ENCODE assay signal across 8 cellular contexts in the genomic region with DNA sequence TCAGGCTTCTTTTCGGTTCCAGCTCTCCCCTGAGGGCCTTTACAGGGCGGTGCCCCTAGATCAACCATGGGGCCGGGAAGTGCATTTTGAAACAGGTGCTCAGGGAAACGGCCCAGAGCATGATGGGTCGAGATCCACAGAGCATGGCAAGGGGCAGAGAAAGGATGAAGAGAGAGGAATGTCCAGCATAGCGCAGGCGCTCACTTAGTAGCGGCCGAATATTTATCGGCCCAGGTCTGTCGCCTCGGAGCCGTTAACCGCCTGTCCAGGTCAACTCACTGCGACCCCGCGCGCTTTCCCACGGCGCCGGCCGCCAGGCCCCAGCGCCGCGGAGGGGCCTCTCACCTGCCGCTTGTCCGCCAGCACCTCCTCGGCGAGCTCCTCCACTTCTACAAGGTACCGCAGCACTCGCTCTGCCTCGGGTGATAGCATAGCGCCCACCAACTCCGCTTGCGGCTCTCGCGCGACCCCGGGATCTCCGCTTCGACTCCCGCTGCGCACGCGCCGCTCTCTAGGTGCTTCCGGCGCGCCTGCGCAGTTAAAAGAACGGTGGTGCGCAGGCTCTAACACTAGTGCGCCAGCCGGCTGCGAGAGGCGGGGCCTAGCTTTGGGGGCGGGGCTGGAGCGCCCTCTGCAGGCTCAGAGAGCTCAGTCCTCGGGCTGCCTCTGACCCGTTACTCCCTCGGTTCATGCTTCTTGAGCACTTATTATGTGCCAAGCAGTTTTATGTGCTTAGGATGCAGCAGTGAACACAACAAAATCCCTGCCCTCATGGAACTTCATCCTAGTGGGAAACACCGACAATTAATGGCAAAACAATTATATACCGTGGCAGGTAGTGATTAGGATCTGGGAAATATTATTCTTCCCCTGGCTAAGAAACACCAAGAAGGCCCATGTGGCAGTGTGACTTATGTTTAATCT. TPM values are rescaled to one million over a fixed set of nuclear protein-coding genes. Genes with fewer than 3 reads are reported as not detected.
DNase-seq lines count a peak whose midpoint lies in the region; ATAC-seq and TF ChIP-seq lines count a peak whose summit lies in the region.

PDRG1 (minus strand) TSS at position 517 of the 924 bp plus-strand sequence; CDS start at position 432, 85 bp downstream.

- H3K27ac ChIP-seq in suprapubic skin, result peak within 1 kb of the TSS; percentile 35

- in situ Hi-C loops in SK-MEL-5 (cut with HindIII; ENCODE audit: low pct_unique_long_range_greater_than_20kb, low sequenced_read_pairs), result no loop called here

- no peak for TF ChIP-seq EP300 in suprapubic skin (IDR thresholded peaks at IDR 0.05)

- peak within 1 kb of the TSS; percentile 89 for H3K4me3 ChIP-seq in suprapubic skin

- WGBS in suprapubic skin, result under 1% methylated on average over 37 of the region's 63 CpGs

- peak; percentile 56 to 97 for TF ChIP-seq CTCF in suprapubic skin (IDR thresholded peaks at IDR 0.05)

- peaks cover 24% of the 10 kb centered on the region for H3K36me3 ChIP-seq in suprapubic skin

- peaks cover 17% of the 10 kb centered on the region for H3K4me1 ChIP-seq in suprapubic skin

- peak; percentile 81 for TF ChIP-seq POLR2A in GM10847 (IDR thresholded peaks at IDR 0.05; ENCODE audit: extremely low read depth, insufficient read length)
- peak in 1 of 2 donors; percentile 27 for TF ChIP-seq POLR2A in suprapubic skin (IDR thresholded peaks at IDR 0.05)

- H3K9me3 ChIP-seq in suprapubic skin, result no peaks in the 10 kb centered on the region

- H3K27me3 ChIP-seq in suprapubic skin, result peaks cover 19% of the 10 kb centered on the region

- peak; percentile 99 for DNase-seq in NAMALWA (ENCODE audit: low spot score)
- peak; percentile 96 for DNase-seq in SK-MEL-5 (ENCODE audit: low read depth, low spot score)
- peak; percentile 98 for DNase-seq in activated naive CD4-positive, alpha-beta T cell treated with Interleukin-2 at 50 U/mL for 16 hours
- DNase-seq in globus pallidus (ENCODE audit: low spot score), result peak; percentile 85
- peak in 55 of 56 donors; percentile 29 to 93 (median 83) for DNase-seq in nucleus accumbens (lab: John Stamatoyannopoulos, UW)
- DNase-seq in suprapubic skin (ENCODE audit: low spot score in 2 of 2), result peak; percentile 95 to 96

- peak; percentile 86 for ATAC-seq in HG02571 (IDR thresholded peaks at IDR 0.05; ENCODE audit: unreplicated experiment)

RNA-seq across cellular contexts. Expression of gene PDRG1, which starts in this region (rescaled TPM):
- total RNA-seq in SK-MEL-5 (2014; rRNA removed; shearing (Covaris generic)), result 12.2 and 13.9 TPM in 2 replicates
- 25.7 and 27.7 TPM in 2 replicates for polyA plus RNA-seq in SK-MEL-5 (2015; cell fraction: cytosol; rRNA removed)
- 10.8 and 17.5 TPM in 2 replicates for polyA plus RNA-seq in SK-MEL-5 (2015; cell fraction: nucleus; rRNA removed)
- 10 to 100 TPM in 1 of 4 donors, 1 to 10 TPM in 3; 5.1 to 12.3 (median 7.8) TPM for total RNA-seq in suprapubic skin

Comparison
In these comparisons a context has a peak if more than half of its experiments do, and no peak if none do; other contexts are left out.
1. Peak in every context shown above with its lines: DNase-seq, ATAC-seq, H3K4me3 ChIP-seq and H3K27ac ChIP-seq.